In the genomic region with DNA sequence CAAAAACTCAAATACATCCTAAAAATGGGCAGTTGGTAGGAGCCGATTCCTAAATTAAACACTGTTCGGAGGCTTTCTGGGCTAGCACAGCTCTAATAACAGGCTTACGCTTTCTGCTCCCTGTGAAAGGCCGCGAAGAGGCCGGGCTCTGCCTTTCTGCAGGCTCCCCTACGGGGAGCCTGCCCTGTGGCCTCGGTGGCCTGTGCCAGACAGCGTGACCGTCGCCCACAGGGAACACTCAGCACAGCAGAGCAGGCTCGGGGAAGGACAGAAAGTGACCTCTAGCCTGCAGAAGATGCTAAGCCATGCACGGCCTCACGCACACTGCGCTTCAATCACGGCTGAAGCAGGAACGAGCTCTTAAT, we compare ENCODE assay signal across 13 cellular contexts.
A peak's percentile ranks its signal among the peaks of the same experiment; 100 is the strongest.
DNase-seq lines count a peak whose midpoint lies in the region; ATAC-seq, FAIRE-seq and TF ChIP-seq lines count a peak whose summit lies in the region.
"Had no signal": no experiment of that assay in that cellular context is flagged by ENCODE, and none has a peak within 500 bp of the region (broad histone marks: within the 10 kb centered on the region; RNA-seq: fewer than 3 reads in every experiment).

No MANE protein-coding gene starts in this region.

- no peak overlapping the region; the same call in 1 of the 2 replicates for H2BK12ac ChIP-seq in H1 (ENCODE audit: low read depth, low read length)

- no peak for FAIRE-seq in H1 (lab: Jason Lieb, UNC)
- FAIRE-seq: TTC549 had no signal

- H3K9me3 ChIP-seq in H1 (ENCODE audit: insufficient read depth in 2 of 2, low read depth in 1 of 2, low read length in 1 of 2), result no peaks in the 10 kb centered on the region
- no peaks in the 10 kb centered on the region for H3K9me3 ChIP-seq in CD4-positive, alpha-beta memory T cell (ENCODE audit: control insufficient read depth in 1 of 2, low read length in 2 of 2)

- no peak overlapping the region for H3K9ac ChIP-seq in H1 (replicated peaks in 1 of 4; ENCODE audit: extremely low read depth in 1 of 4, low read depth in 3 of 4, low read length in 3 of 4)

- intact Hi-C loops in CD4-positive, alpha-beta memory T cell (cut with micrococcal nuclease), result no loop called here

- H2BK5ac ChIP-seq in H1 (ENCODE audit: low read depth, low read length), result 0 out of 2 replicates have a peak overlapping the region, but pooled peaks have one; percentile 12

- no peak overlapping the region for H3K14ac ChIP-seq in H1 (ENCODE audit: insufficient read length)

- no peak overlapping the region for H2AFZ ChIP-seq in H1 (ENCODE audit: low read length)

- H3K4me3 ChIP-seq in H1 (ENCODE audit: extremely low read depth in 1 of 4, insufficient read depth in 2 of 4, low read depth in 3 of 4, low read length in 4 of 4), result no peak overlapping the region
- no peak overlapping the region for H3K4me3 ChIP-seq in CD4-positive, alpha-beta memory T cell (ENCODE audit: low read length in 2 of 2)

- DNase-seq in NCI-H2227 treated with DMSO at 0.1 percent for 48 hours (lab: John Stamatoyannopoulos, UW) (peak; percentile 48), H1 (ENCODE audit: low read depth in 1 of 2, low spot score in 2 of 2) (no peak), mesothelial cell of epicardium (ENCODE audit: low spot score in 2 of 2, unreplicated experiment in 2 of 2) (no peak), substantia nigra (lab: John Stamatoyannopoulos, UW) (peak in 29 of 49 donors; percentile 49 to 87 (median 78)), NCI-H1048 (lab: John Stamatoyannopoulos, UW) (no peak)
- DNase-seq in CD4-positive, alpha-beta memory T cell, result no peak
- no peak for DNase-seq in stimulated activated CD4-positive, alpha-beta T cell treated with anti-CD3 and anti-CD28 coated beads, Interleukin-1b, Interleukin-23, amount 100 ng/mL, for 48 hours
- DNase-seq: activated naive CD8-positive, alpha-beta T cell treated with anti-CD3 and anti-CD28 coated beads, Interleukin-2, amount 10 ng/mL, durations not matched to agents 7 days and 5 days; GF-D8; NCI-H226; stimulated activated CD4-positive, alpha-beta T cell treated with anti-CD3 and anti-CD28 coated beads, Interleukin-2, amount 100 ng/mL, for 48 hours had no signal

- H3K23ac ChIP-seq in H1 (ENCODE audit: insufficient read length), result no peak overlapping the region

- TF ChIP-seq EP300 in H1 (IDR thresholded peaks at IDR 0.05; ENCODE audit: borderline replicate concordance in 1 of 2, low read depth in 2 of 2, low read length in 2 of 2), result no peak

- no peak overlapping the region for H4K91ac ChIP-seq in H1 (replicated peaks; ENCODE audit: insufficient read length, low read length)

- peaks cover 5 to 25% (median 20%) of the 10 kb centered on the region in 4 experiments for H3K4me1 ChIP-seq in H1 (replicated peaks in 1 of 4; ENCODE audit: control insufficient read depth in 3 of 4, insufficient read depth in 4 of 4, low read length in 3 of 4)
- no peaks in the 10 kb centered on the region for H3K4me1 ChIP-seq in CD4-positive, alpha-beta memory T cell (ENCODE audit: insufficient read depth, low read length)

- H3K4me3 Mint-ChIP-seq in mesothelial cell of epicardium, result peak overlapping the region; percentile 11
- no peak overlapping the region for H3K4me3 Mint-ChIP-seq in CD4-positive, alpha-beta memory T cell
- H3K4me3 Mint-ChIP-seq: activated naive CD8-positive, alpha-beta T cell treated with anti-CD3 and anti-CD28 coated beads, Interleukin-2, amount 10 ng/mL, durations not matched to agents 7 days and 5 days had no signal

- no peak overlapping the region for H2AK5ac ChIP-seq in H1 (ENCODE audit: low read depth, low read length)

- peak overlapping the region; percentile 23 to 37; a peak in 3 of 4 replicates for H3K4me2 ChIP-seq in H1 (ENCODE audit: insufficient read depth in 1 of 2, low read depth in 2 of 2, low read length in 2 of 2)

- WGBS in H1 (ENCODE audit: extremely low coverage in 1 of 2, insufficient coverage in 1 of 2, insufficient read length in 1 of 2, insufficient replicate concordance in 2 of 2, low coverage in 1 of 2, low lambda C conversion rate in 2 of 2, missing lambda C conversion rate in 1 of 2), 2 experiments, result 76% methylated on average over 17 of the region's 17 CpGs; no CpG with 5 or more reads in 1 of the 2 experiments

- H3K27ac Mint-ChIP-seq in mesothelial cell of epicardium, result peak overlapping the region; percentile 82
- no peak overlapping the region for H3K27ac Mint-ChIP-seq in CD4-positive, alpha-beta memory T cell
- H3K27ac Mint-ChIP-seq: activated naive CD8-positive, alpha-beta T cell treated with anti-CD3 and anti-CD28 coated beads, Interleukin-2, amount 10 ng/mL, durations not matched to agents 7 days and 5 days had no signal

- H3K36me3 ChIP-seq in H1 (ENCODE audit: control insufficient read depth in 2 of 4, insufficient read depth in 4 of 4, low read length in 3 of 4), result no peaks in the 10 kb centered on the region
- no peaks in the 10 kb centered on the region for H3K36me3 ChIP-seq in CD4-positive, alpha-beta memory T cell (ENCODE audit: insufficient read depth, low read length)

- H3K27ac ChIP-seq in H1 (ENCODE audit: low read depth, low read length), result no peak overlapping the region
- H3K27ac ChIP-seq in substantia nigra (ENCODE audit: low read depth, low read length, poor library complexity, severe bottlenecking), result peak overlapping the region; percentile 99
- no peak overlapping the region for H3K27ac ChIP-seq in CD4-positive, alpha-beta memory T cell (ENCODE audit: low read depth, low read length)

- ATAC-seq in GM21737 (IDR thresholded peaks at IDR 0.05; ENCODE audit: unreplicated experiment), result no peak

- no peak overlapping the region for H2BK120ac ChIP-seq in H1 (replicated peaks; ENCODE audit: low read depth, low read length)

- H4K8ac ChIP-seq in H1 (ENCODE audit: extremely low read depth, insufficient read depth, low read length), result no peak overlapping the region

- no peak for TF ChIP-seq POLR2A in H1 (IDR thresholded peaks at IDR 0.05; ENCODE audit: control extremely low read depth in 1 of 2, low read depth in 2 of 2, low read length in 2 of 2)

- POLR2A ChIA-PET in H1 (lab: Charles Lee; ENCODE audit: partially characterized antibody), result interaction anchor here (1.8 kb wide), 1 partner anchor 12 kb away, joined by 6 read pairs; no protein-coding TSS in a partner anchor
- POLR2A ChIA-PET in CD4-positive, alpha-beta memory T cell (lab: Charles Lee; ENCODE audit: partially characterized antibody), result no interaction called here

- no peak overlapping the region for H4K5ac ChIP-seq in H1 (ENCODE audit: insufficient read length, low read depth, low read length)

- no peak overlapping the region for H3K56ac ChIP-seq in H1 (replicated peaks; ENCODE audit: insufficient read length, low read depth, low read length)

- no peak overlapping the region for H3K18ac ChIP-seq in H1 (ENCODE audit: extremely low read depth, low read length)

- peaks cover 43% of the 10 kb centered on the region for H3K4me1 Mint-ChIP-seq in mesothelial cell of epicardium
- peaks cover 0 to 10% (median 5%) of the 10 kb centered on the region in 4 donors for H3K4me1 Mint-ChIP-seq in CD4-positive, alpha-beta memory T cell

- H3K36me3 Mint-ChIP-seq in mesothelial cell of epicardium, result no peaks in the 10 kb centered on the region
- H3K36me3 Mint-ChIP-seq in CD4-positive, alpha-beta memory T cell, result no peaks in the 10 kb centered on the region
- H3K36me3 Mint-ChIP-seq: activated naive CD8-positive, alpha-beta T cell treated with anti-CD3 and anti-CD28 coated beads, Interleukin-2, amount 10 ng/mL, durations not matched to agents 7 days and 5 days had no signal

- peaks cover 7 to 16% of the 10 kb centered on the region in 2 experiments for H4K20me1 ChIP-seq in H1 (replicated peaks in 1 of 2; ENCODE audit: control insufficient read depth in 1 of 2, insufficient read depth in 2 of 2, low read length in 2 of 2)

- H3K4ac ChIP-seq in H1 (replicated peaks; ENCODE audit: insufficient read length, low read depth, low read length), result no peak overlapping the region

- H3K79me1 ChIP-seq in H1 (ENCODE audit: low read depth, low read length), result peaks cover 9% of the 10 kb centered on the region; the same call in 1 of the 2 replicates

- H2BK15ac ChIP-seq in H1 (ENCODE audit: low read length), result no peak overlapping the region

- no peaks in the 10 kb centered on the region for H3K23me2 ChIP-seq in H1 (ENCODE audit: low read depth, low read length)

- 0 out of 4 replicates have a peak, but pooled peaks cover 0 to 5% of the 10 kb centered on the region in 2 experiments for H3K79me2 ChIP-seq in H1 (ENCODE audit: control insufficient read depth in 1 of 2, insufficient read depth in 2 of 2, low read length in 2 of 2)

- no peaks in the 10 kb centered on the region for H3K27me3 Mint-ChIP-seq in mesothelial cell of epicardium (ENCODE audit: low read depth)
- H3K27me3 Mint-ChIP-seq in CD4-positive, alpha-beta memory T cell, result peaks cover 12 to 16% of the 10 kb centered on the region in 2 donors

- CTCF ChIA-PET in H1 (lab: Charles Lee; ENCODE audit: partially characterized antibody), result interaction anchor here (0.5 to 2.4 kb wide), 10 partner anchors 9 to 449 kb away, joined by 3 to 7 read pairs (median 4); no protein-coding TSS in a partner anchor
- CTCF ChIA-PET in CD4-positive, alpha-beta memory T cell (lab: Charles Lee; ENCODE audit: partially characterized antibody), result interaction anchor here (0.6 kb wide), 2 partner anchors 75 to 151 kb away, joined by 3 read pairs; no protein-coding TSS in a partner anchor

- H2BK20ac ChIP-seq in H1 (ENCODE audit: low read length), result no peak overlapping the region

- no peak for TF ChIP-seq RAD21 in H1 (IDR thresholded peaks at IDR 0.05 in 1 of 2, conservative IDR thresholded peaks at IDR 0.05 in 1 of 2; ENCODE audit: low read depth in 2 of 2, low read length in 2 of 2)

- no peaks in the 10 kb centered on the region for H3K27me3 ChIP-seq in H1 (replicated peaks in 1 of 4; ENCODE audit: control insufficient read depth in 3 of 4, extremely low read depth in 1 of 4, insufficient read depth in 3 of 4, low read length in 3 of 4)
- peaks cover 4% of the 10 kb centered on the region for H3K27me3 ChIP-seq in CD4-positive, alpha-beta memory T cell (ENCODE audit: insufficient read depth, low read length)

- no peaks in the 10 kb centered on the region for H3K9me3 Mint-ChIP-seq in mesothelial cell of epicardium
- peaks cover 0 to 1% (median 0%) of the 10 kb centered on the region in 8 donors for H3K9me3 Mint-ChIP-seq in CD4-positive, alpha-beta memory T cell
- H3K9me3 Mint-ChIP-seq: activated naive CD8-positive, alpha-beta T cell treated with anti-CD3 and anti-CD28 coated beads, Interleukin-2, amount 10 ng/mL, durations not matched to agents 7 days and 5 days had no signal

- TF ChIP-seq CTCF in H1 (IDR thresholded peaks at IDR 0.05; ENCODE audit: control extremely low read depth in 1 of 3, insufficient read depth in 1 of 3, low read depth in 1 of 3, low read length in 3 of 3), result no peak
- no peak for TF ChIP-seq CTCF in mesothelial cell of epicardium (IDR thresholded peaks at IDR 0.05; ENCODE audit: unreplicated experiment)

TF ChIP-seq in H1, 55 proteins besides CTCF, POLR2A, EP300 and RAD21:
- TF ChIP-seq JUN (IDR thresholded peaks at IDR 0.05; ENCODE audit: low read depth, low read length) (0 out of 2 replicates have a peak, but pooled peaks have one; percentile 11), SAP30 (IDR thresholded peaks at IDR 0.05; ENCODE audit: insufficient read depth, insufficient replicate concordance, low read length) (no peak)
TF ChIP-seq in H1: peak in this region for 1.

Comparison
In these comparisons a context has a peak if more than half of its experiments do, and no peak if none do; other contexts are left out.
1. DNase-seq: peak in NCI-H2227 treated with DMSO at 0.1 percent for 48 hours (single experiment) and substantia nigra (29 of 49); none in H1 (0 of 2), mesothelial cell of epicardium (0 of 2), CD4-positive, alpha-beta memory T cell (0 of 5), stimulated activated CD4-positive, alpha-beta T cell treated with anti-CD3 and anti-CD28 coated beads, Interleukin-1b, Interleukin-23, amount 100 ng/mL, for 48 hours (single experiment) and NCI-H1048 (single experiment).